ENCODE assay signal across 17 cellular contexts in the genomic region with DNA sequence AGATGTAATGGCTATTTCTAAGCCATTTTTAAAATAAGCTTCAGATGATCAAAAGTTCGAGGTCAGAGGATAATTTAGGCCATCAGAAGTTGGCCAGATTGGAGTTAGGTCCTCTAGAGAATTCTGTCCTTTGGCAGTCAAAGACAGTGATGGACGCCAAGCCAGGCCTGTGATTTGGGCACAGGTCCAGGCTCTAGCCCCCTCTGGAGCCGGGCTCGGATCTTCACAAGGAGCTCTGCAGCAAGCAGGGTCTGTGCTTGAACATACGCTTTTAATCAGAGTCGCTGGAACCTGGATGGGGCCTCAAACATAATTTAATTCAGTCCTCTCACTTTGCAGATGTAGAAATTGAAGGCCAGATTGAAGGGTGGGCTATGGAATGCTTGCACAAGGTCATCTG.
"Had no signal": no experiment of that assay in that cellular context is flagged by ENCODE, and none has a peak within 500 bp of the region (broad histone marks: within the 10 kb centered on the region; RNA-seq: fewer than 3 reads in every experiment).

No MANE protein-coding gene starts in this region.

- DNase-seq: activated CD4-positive, CD25-positive, alpha-beta regulatory T cell treated with anti-CD3 and anti-CD28 coated beads, Interleukin-2, amount 50 U/mL, for 72 hours; activated gamma-delta T cell treated with Interleukin-2 at 50 U/mL for 16 hours; adrenal gland; effector memory CD4-positive, alpha-beta T cell; immature natural killer cell; pancreas; spleen; stimulated activated CD4-positive, alpha-beta T cell treated with anti-CD3 and anti-CD28 coated beads, Interleukin-4, amount 100 ng/mL, for 4 hours; upper lobe of left lung had no signal

- ATAC-seq: activated naive CD4-positive, alpha-beta T cell treated with anti-CD3 and anti-CD28 coated beads, Interleukin-2, amount 50 U/mL, for 72 hours; gastroesophageal sphincter; natural killer cell treated with Interleukin-12 subunit alpha and Interleukin-12 subunit beta and Interleukin-15 and Interleukin-18, amount 100 ng/mL, for 72 hours; pancreas; stimulated activated memory B cell treated with anti-CD40 and anti-IgM and Interleukin-4, amounts not matched to agents 10 μg/mL and 1 μg/mL and 100 μg/mL, for 72 hours had no signal

- H3K27ac ChIP-seq: adrenal gland, esophagus muscularis mucosa, gastroesophageal sphincter, neutrophil, pancreas, spleen, thoracic aorta, upper lobe of left lung had no signal

- H3K27me3 ChIP-seq: adrenal gland, esophagus muscularis mucosa, gastroesophageal sphincter, neutrophil, pancreas, upper lobe of left lung had no signal

- H3K9me3 ChIP-seq: adrenal gland, esophagus muscularis mucosa, gastroesophageal sphincter, neutrophil, pancreas, spleen, thoracic aorta, upper lobe of left lung had no signal

- H3K36me3 ChIP-seq: adrenal gland, esophagus muscularis mucosa, gastroesophageal sphincter, neutrophil, pancreas, spleen, thoracic aorta, upper lobe of left lung had no signal

- H3K4me1 ChIP-seq: adrenal gland, esophagus muscularis mucosa, gastroesophageal sphincter, pancreas, upper lobe of left lung had no signal

- H3K4me3 ChIP-seq: adrenal gland, esophagus muscularis mucosa, gastroesophageal sphincter, lung, pancreas, spleen, thoracic aorta, upper lobe of left lung had no signal
